In the genomic region with DNA sequence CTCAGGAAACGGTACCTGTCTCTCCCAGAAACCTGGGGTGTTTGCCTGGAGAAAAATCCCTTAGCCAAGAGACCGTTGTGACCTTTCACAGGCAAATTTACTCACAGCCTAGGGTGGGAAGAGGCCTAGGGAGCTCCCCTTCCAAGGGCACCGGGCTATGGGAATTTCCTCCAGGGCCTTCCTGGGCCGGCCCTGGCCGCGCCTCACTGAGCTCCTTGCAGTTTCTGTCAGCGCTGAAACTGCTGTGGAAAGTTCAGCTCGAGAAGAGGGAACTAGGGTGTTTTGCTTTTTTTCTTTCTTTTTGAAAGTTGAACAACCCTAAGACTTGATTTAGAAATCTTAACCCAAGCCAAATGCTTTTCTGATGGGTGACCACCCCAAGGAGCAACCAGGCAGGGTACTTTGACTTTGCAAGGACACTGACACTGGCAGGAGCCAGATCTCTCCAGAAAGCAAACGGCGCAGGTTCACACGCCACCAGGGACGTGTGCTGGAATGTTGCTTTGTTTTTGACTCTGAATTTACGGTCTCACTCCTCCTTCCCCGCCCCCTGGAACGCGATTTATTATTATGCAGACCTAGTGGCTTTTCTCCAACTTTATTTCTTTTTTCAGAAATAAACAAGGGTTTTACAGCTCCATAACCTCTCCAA, we compare ENCODE assay signal across 8 cellular contexts.
A peak's percentile ranks its signal among the peaks of the same experiment; 100 is the strongest.
DNase-seq lines count a peak whose midpoint lies in the region; ATAC-seq, FAIRE-seq and TF ChIP-seq lines count a peak whose summit lies in the region.

No MANE protein-coding gene starts in this region.

- H3K27ac Mint-ChIP-seq in activated T-helper 2 cell treated with anti-CD3 and anti-CD28 coated beads, Interferon-gamma antibody, Interleukin-2, Interleukin-4, amounts not matched to agents 10 μg/mL and 5 μg/mL and 100 μg/mL, durations not matched to agents 14 hours and 24 hours and 36 hours, result no peak overlapping the region

- H3K27ac ChIP-seq in temporal lobe (ENCODE audit: low read depth, low read length), result peak overlapping the region; percentile 40

- no peaks in the 10 kb centered on the region for H3K9me3 Mint-ChIP-seq in activated T-helper 2 cell treated with anti-CD3 and anti-CD28 coated beads, Interferon-gamma antibody, Interleukin-2, Interleukin-4, amounts not matched to agents 10 μg/mL and 5 μg/mL and 100 μg/mL, durations not matched to agents 14 hours and 24 hours and 36 hours

- peak; percentile 57 for DNase-seq in amniotic epithelial cell (ENCODE audit: low read depth)
- peak; percentile 81 for DNase-seq in islet precursor cell
- no peak for DNase-seq in D721Med (ENCODE audit: insufficient read length, low spot score)
- DNase-seq in NCI-H1417 (lab: John Stamatoyannopoulos, UW), result no peak
- no peak for DNase-seq in activated T-helper 2 cell treated with anti-CD3 and anti-CD28 coated beads, Interferon-gamma antibody, Interleukin-2, Interleukin-4, amounts not matched to agents 10 μg/mL and 5 μg/mL and 100 μg/mL, durations not matched to agents 14 hours and 24 hours and 36 hours (ENCODE audit: low spot score)

- TF ChIP-seq CTCF in D721Med (IDR thresholded peaks at IDR 0.05; ENCODE audit: insufficient read depth, missing control alignments), result no peak

- H3K36me3 Mint-ChIP-seq in activated T-helper 2 cell treated with anti-CD3 and anti-CD28 coated beads, Interferon-gamma antibody, Interleukin-2, Interleukin-4, amounts not matched to agents 10 μg/mL and 5 μg/mL and 100 μg/mL, durations not matched to agents 14 hours and 24 hours and 36 hours (ENCODE audit: low read depth), result no peaks in the 10 kb centered on the region

- no peak overlapping the region for H3K4me3 Mint-ChIP-seq in activated T-helper 2 cell treated with anti-CD3 and anti-CD28 coated beads, Interferon-gamma antibody, Interleukin-2, Interleukin-4, amounts not matched to agents 10 μg/mL and 5 μg/mL and 100 μg/mL, durations not matched to agents 14 hours and 24 hours and 36 hours (ENCODE audit: low read depth)

- peaks cover 42% of the 10 kb centered on the region for H3K4me1 Mint-ChIP-seq in activated T-helper 2 cell treated with anti-CD3 and anti-CD28 coated beads, Interferon-gamma antibody, Interleukin-2, Interleukin-4, amounts not matched to agents 10 μg/mL and 5 μg/mL and 100 μg/mL, durations not matched to agents 14 hours and 24 hours and 36 hours (ENCODE audit: low read depth)

- no peaks in the 10 kb centered on the region for H3K27me3 Mint-ChIP-seq in activated T-helper 2 cell treated with anti-CD3 and anti-CD28 coated beads, Interferon-gamma antibody, Interleukin-2, Interleukin-4, amounts not matched to agents 10 μg/mL and 5 μg/mL and 100 μg/mL, durations not matched to agents 14 hours and 24 hours and 36 hours (ENCODE audit: low read depth)

- ATAC-seq in GM19035 (IDR thresholded peaks at IDR 0.05; ENCODE audit: unreplicated experiment) (peak; percentile 56), HG02973 (IDR thresholded peaks at IDR 0.05; ENCODE audit: unreplicated experiment) (peak; percentile 63)

- intact Hi-C loops in activated T-helper 2 cell treated with anti-CD3 and anti-CD28 coated beads, Interferon-gamma antibody, Interleukin-2, Interleukin-4, amounts not matched to agents 10 μg/mL and 5 μg/mL and 100 μg/mL, durations not matched to agents 14 hours and 24 hours and 36 hours (cut with micrococcal nuclease), result no loop called here

- FAIRE-seq in D721Med (lab: Jason Lieb, UNC), result no peak

Comparison
In these comparisons a context has a peak if more than half of its experiments do, and no peak if none do; other contexts are left out.
1. DNase-seq: peak in amniotic epithelial cell (single experiment) and islet precursor cell (single experiment); none in D721Med (single experiment), NCI-H1417 (0 of 3) and activated T-helper 2 cell treated with anti-CD3 and anti-CD28 coated beads, Interferon-gamma antibody, Interleukin-2, Interleukin-4, amounts not matched to agents 10 μg/mL and 5 μg/mL and 100 μg/mL, durations not matched to agents 14 hours and 24 hours and 36 hours (single experiment).